ENCODE assay signal across 14 cellular contexts in genomic region chr11:27041141-27041869, GRCh38. TPM values are rescaled to one million over a fixed set of nuclear protein-coding genes. Genes with fewer than 3 reads are reported as not detected.
DNase-seq lines count a peak whose midpoint lies in the region; ATAC-seq and TF ChIP-seq lines count a peak whose summit lies in the region.
"Had no signal": no experiment of that assay in that cellular context is flagged by ENCODE, and none has a peak within 500 bp of the region (broad histone marks: within the 10 kb centered on the region; RNA-seq: fewer than 3 reads in every experiment).

No MANE protein-coding gene starts in this region.

- H3K9me3 ChIP-seq in suprapubic skin: no peaks in the 10 kb centered on the region
- peaks cover 0 to 4% (median 0%) of the 10 kb centered on the region in 4 donors for H3K9me3 ChIP-seq in upper lobe of left lung
- H3K9me3 ChIP-seq in sigmoid colon: peaks cover 0 to 3% (median 1%) of the 10 kb centered on the region in 4 donors

- H3K4me1 ChIP-seq in suprapubic skin: peaks cover 12% of the 10 kb centered on the region
- no peaks in the 10 kb centered on the region for H3K4me1 ChIP-seq in upper lobe of left lung
- peaks cover 0 to 18% (median 11%) of the 10 kb centered on the region in 4 donors for H3K4me1 ChIP-seq in sigmoid colon

- no peak for TF ChIP-seq CTCF in suprapubic skin (IDR thresholded peaks at IDR 0.05)
- TF ChIP-seq CTCF in upper lobe of left lung (IDR thresholded peaks at IDR 0.05): no peak
- TF ChIP-seq CTCF in sigmoid colon (IDR thresholded peaks at IDR 0.05): no peak

- H3K27me3 ChIP-seq in suprapubic skin (no peaks in the 10 kb centered on the region), upper lobe of left lung (no peaks in the 10 kb centered on the region), sigmoid colon (no peaks in the 10 kb centered on the region)
- H3K27me3 ChIP-seq: foreskin keratinocyte had no signal

- H3K4me3 ChIP-seq in suprapubic skin: no peak overlapping the region
- H3K4me3 ChIP-seq in upper lobe of left lung: no peak overlapping the region
- no peak overlapping the region for H3K4me3 ChIP-seq in sigmoid colon

- TF ChIP-seq POLR2A in suprapubic skin (IDR thresholded peaks at IDR 0.05): no peak
- TF ChIP-seq POLR2A in upper lobe of left lung (IDR thresholded peaks at IDR 0.05): no peak
- TF ChIP-seq POLR2A in sigmoid colon (IDR thresholded peaks at IDR 0.05): no peak

- H3K36me3 ChIP-seq in suprapubic skin (no peaks in the 10 kb centered on the region), upper lobe of left lung (no peaks in the 10 kb centered on the region), sigmoid colon (no peaks in the 10 kb centered on the region)

- TF ChIP-seq EP300 in suprapubic skin (IDR thresholded peaks at IDR 0.05): no peak
- TF ChIP-seq EP300 in upper lobe of left lung (IDR thresholded peaks at IDR 0.05): no peak
- no peak for TF ChIP-seq EP300 in sigmoid colon (IDR thresholded peaks at IDR 0.05)

- DNase-seq in NCI-H1048 (lab: John Stamatoyannopoulos, UW) (peak; percentile 45), amniotic epithelial cell (ENCODE audit: low read depth) (peak; percentile 24), head of caudate nucleus (peak in 32 of 42 donors; percentile 1 to 66 (median 30)), suprapubic skin (ENCODE audit: low spot score in 2 of 2) (no peak), upper lobe of left lung (no peak), sigmoid colon (no peak)
- DNase-seq: activated CD4-positive, CD25-positive, alpha-beta regulatory T cell treated with anti-CD3 and anti-CD28 coated beads, Interleukin-2, amount 50 U/mL, for 72 hours; CD4-positive, CD25-positive, alpha-beta regulatory T cell; stimulated activated CD4-positive, alpha-beta T cell treated with anti-CD3 and anti-CD28 coated beads, Interleukin-2, amount 100 ng/mL, for 48 hours; SW 1271 had no signal

- WGBS in suprapubic skin: 40% methylated on average over 2 of the region's 2 CpGs
- WGBS in upper lobe of left lung, 2 donors: 62 to 71% methylated on average over 2 of the region's 2 CpGs
- 42 to 64% methylated on average over 2 of the region's 2 CpGs for WGBS in sigmoid colon, 2 donors

- intact Hi-C loops in head of caudate nucleus (cut with DNase I) (no loop called here), sigmoid colon (cut with DNase I) (no loop called here)

- H3K27ac ChIP-seq in suprapubic skin: peak overlapping the region; percentile 82
- no peak overlapping the region for H3K27ac ChIP-seq in upper lobe of left lung
- H3K27ac ChIP-seq in sigmoid colon: no peak overlapping the region
- H3K27ac ChIP-seq: foreskin keratinocyte had no signal

- no peak for ATAC-seq in HG03571 (IDR thresholded peaks at IDR 0.05; ENCODE audit: unreplicated experiment)
- no peak for ATAC-seq in upper lobe of left lung (ENCODE audit: low FRiP score in 2 of 2)

RNA-seq across cellular contexts. Expression of gene BBOX1, which starts 0.7 kb away (rescaled TPM):
- 10 to 100 TPM; 28.6 to 51.0 (median 44.7) TPM for total RNA-seq in suprapubic skin
- total RNA-seq in upper lobe of left lung: under 1 TPM in 2 of 6 donors, not detected in 4; 0.51 to 0.79 TPM
- total RNA-seq in sigmoid colon: not detected
- not detected for polyA plus RNA-seq in sigmoid colon
- total RNA-seq: CD4-positive, CD25-positive, alpha-beta regulatory T cell; foreskin keratinocyte; LHCN-M2; progenitor cell of endocrine pancreas had no signal
- polyA plus RNA-seq: CD4-positive, CD25-positive, alpha-beta regulatory T cell; foreskin keratinocyte had no signal

RNA-seq across cellular contexts. Expression of gene FIBIN, which starts 47.4 kb away (rescaled TPM):
- total RNA-seq in suprapubic skin (10 to 100 TPM in 1 of 4 donors, 1 to 10 TPM in 3; 4.6 to 10.1 (median 8.1) TPM), upper lobe of left lung (10 to 100 TPM; 14.7 to 40.0 (median 25.0) TPM), sigmoid colon (10 to 100 TPM; 29.1 to 54.6 (median 34.1) TPM)
- polyA plus RNA-seq in sigmoid colon: 1 to 10 TPM in 2 of 3 donors, under 1 TPM in 1; 0.46 to 6.0 (median 4.6) TPM
- total RNA-seq: CD4-positive, CD25-positive, alpha-beta regulatory T cell had no signal
- polyA plus RNA-seq: CD4-positive, CD25-positive, alpha-beta regulatory T cell had no signal

Comparison
In these comparisons a context has a peak if more than half of its experiments do, and no peak if none do; other contexts are left out.
1. DNase-seq: peak in NCI-H1048 (single experiment), amniotic epithelial cell (single experiment) and head of caudate nucleus (32 of 42); none in suprapubic skin (0 of 2), upper lobe of left lung (0 of 2) and sigmoid colon (single experiment).
2. RNA of gene BBOX1, which starts 0.7 kb away (total RNA-seq): 28.6 to 51.0 TPM in suprapubic skin; 0.51 to 0.79 TPM in upper lobe of left lung and not detected in sigmoid colon; every median in the first group is over 10 times any median in the second.